ENCODE assay signal across 8 cellular contexts in genomic region chr9:470041-470781, GRCh38. TPM values are rescaled to one million over a fixed set of nuclear protein-coding genes. Genes with fewer than 3 reads are reported as not detected.
DNase-seq lines count a peak whose midpoint lies in the region; ATAC-seq, FAIRE-seq and TF ChIP-seq lines count a peak whose summit lies in the region.

No MANE protein-coding gene starts in this region.

- H4K20me1 ChIP-seq in HepG2 (ENCODE audit: insufficient read depth, low read length), result no peaks in the 10 kb centered on the region

- DNase-seq in BE2C (peak; percentile 77), GM19239 (ENCODE audit: insufficient read length, low spot score) (peak; percentile 61), NCI-H510A treated with DMSO at 0.1 percent for 48 hours (lab: John Stamatoyannopoulos, UW) (peak; percentile 62), HepG2 (ENCODE audit: low spot score) (peak; percentile 81)
- peak; percentile 92 for DNase-seq in activated CD4-positive, alpha-beta T cell treated with anti-CD3 and anti-CD28 coated beads, Interleukin-2, amount 10 ng/mL, durations not matched to agents 7 days and 5 days
- DNase-seq in stimulated activated CD4-positive, alpha-beta T cell treated with anti-CD3 and anti-CD28 coated beads, Interleukin-2, amount 100 ng/mL, for 48 hours, result peak; percentile 77 to 88

- POLR2A ChIA-PET in activated CD4-positive, alpha-beta T cell treated with anti-CD3 and anti-CD28 coated beads, Interleukin-2, amount 10 ng/mL, durations not matched to agents 7 days and 5 days (lab: Charles Lee), result interaction anchor here (0.6 to 0.8 kb wide), 2 partner anchors 11 to 299 kb away, joined by 3 to 5 read pairs; no protein-coding TSS in a partner anchor
- POLR2A ChIA-PET in HepG2 (lab: Yijun Ruan, JAX), result no interaction called here

- no peak for TF ChIP-seq RAD21 in HepG2 (CRISPR knock-in tag; IDR thresholded peaks at IDR 0.05)

- intact Hi-C loops in dendritic cell treated with granulocyte-macrophage colony-stimulating factor and Interleukin-4, amounts not matched to agents 40 ng/mL and 50 ng/mL, for 4 days (cut with micrococcal nuclease), result no loop called here
- intact Hi-C loops in HepG2 (cut with micrococcal nuclease; ENCODE audit: unreplicated experiment), result no loop called here

- peak overlapping the region; percentile 45 for H3K27ac ChIP-seq in HepG2 (ENCODE audit: extremely low read length, insufficient read depth, low read length)

- H3K4me1 ChIP-seq in BE2C (no peaks in the 10 kb centered on the region), HepG2 (ENCODE audit: insufficient read depth, low read length) (peaks cover 28% of the 10 kb centered on the region)

- TF ChIP-seq EP300 in HepG2 (IDR thresholded peaks at IDR 0.05; ENCODE audit: low read depth in 2 of 2, low read length in 2 of 2) (no peak), HepG2 (CRISPR knock-in tag; IDR thresholded peaks at IDR 0.05; ENCODE audit: borderline replicate concordance) (0 out of 2 replicates have a peak, but pooled peaks have one; percentile 22)

- peak; percentile 98 for FAIRE-seq in GM19239 (lab: Jason Lieb, UNC)
- peak; percentile 78 for FAIRE-seq in HepG2 (lab: Jason Lieb, UNC)

- peak in 1 of 2 experiments; percentile 91; a peak in 2 of 4 replicates for TF ChIP-seq POLR2A in HepG2 (IDR thresholded peaks at IDR 0.05; ENCODE audit: insufficient read depth in 1 of 2, low read depth in 2 of 2, low read length in 2 of 2)

- H3K27me3 ChIP-seq in BE2C (peaks cover 3% of the 10 kb centered on the region; the same call in 1 of the 2 replicates), HepG2 (ENCODE audit: control insufficient read depth in 1 of 2, insufficient read depth in 2 of 2, low read length in 2 of 2) (no peaks in the 10 kb centered on the region)

- peak; percentile 93 for ATAC-seq in HG03442 (IDR thresholded peaks at IDR 0.05; ENCODE audit: unreplicated experiment)
- peak; percentile 95 for ATAC-seq in HepG2

- H3K36me3 Mint-ChIP-seq in activated CD4-positive, alpha-beta T cell treated with anti-CD3 and anti-CD28 coated beads, Interleukin-2, amount 10 ng/mL, durations not matched to agents 7 days and 5 days (ENCODE audit: low read depth), result peaks cover 13% of the 10 kb centered on the region
- peaks cover 16% of the 10 kb centered on the region for H3K36me3 Mint-ChIP-seq in dendritic cell treated with granulocyte-macrophage colony-stimulating factor and Interleukin-4, amounts not matched to agents 40 ng/mL and 50 ng/mL, for 4 days (ENCODE audit: low read depth)

- H3K27ac Mint-ChIP-seq in activated CD4-positive, alpha-beta T cell treated with anti-CD3 and anti-CD28 coated beads, Interleukin-2, amount 10 ng/mL, durations not matched to agents 7 days and 5 days, result peak overlapping the region; percentile 92
- peak overlapping the region; percentile 70 for H3K27ac Mint-ChIP-seq in dendritic cell treated with granulocyte-macrophage colony-stimulating factor and Interleukin-4, amounts not matched to agents 40 ng/mL and 50 ng/mL, for 4 days

- no peaks in the 10 kb centered on the region for H3K79me2 ChIP-seq in HepG2 (ENCODE audit: insufficient read depth, low read length)

- no peaks in the 10 kb centered on the region for H3K9me3 ChIP-seq in BE2C
- no peaks in the 10 kb centered on the region for H3K9me3 ChIP-seq in HepG2 (ENCODE audit: low read length)

- H3K9ac ChIP-seq in HepG2 (ENCODE audit: insufficient read depth, low read depth, low read length), result peak overlapping the region; percentile 72

- TF ChIP-seq CTCF in BE2C (IDR thresholded peaks at IDR 0.05; ENCODE audit: low read depth, low read length) (no peak), HepG2 (CRISPR knock-in tag; IDR thresholded peaks at IDR 0.05) (no peak)

- H3K36me3 ChIP-seq in BE2C, result no peaks in the 10 kb centered on the region
- no peaks in the 10 kb centered on the region for H3K36me3 ChIP-seq in HepG2 (replicated peaks in 1 of 2; ENCODE audit: control insufficient read depth in 1 of 2, insufficient read depth in 2 of 2, low read length in 2 of 2)

- no peaks in the 10 kb centered on the region for H3K27me3 Mint-ChIP-seq in activated CD4-positive, alpha-beta T cell treated with anti-CD3 and anti-CD28 coated beads, Interleukin-2, amount 10 ng/mL, durations not matched to agents 7 days and 5 days
- H3K27me3 Mint-ChIP-seq in dendritic cell treated with granulocyte-macrophage colony-stimulating factor and Interleukin-4, amounts not matched to agents 40 ng/mL and 50 ng/mL, for 4 days, result no peaks in the 10 kb centered on the region

- H2AFZ ChIP-seq in HepG2 (ENCODE audit: low read length), result peak overlapping the region; percentile 96

- TSS peak; percentile 89 for BruUV-seq in HepG2 (replicated peaks; lab: Mats Ljungman, UMichigan)

- H3K4me2 ChIP-seq in HepG2 (ENCODE audit: low read depth, low read length), result peak overlapping the region; percentile 99

- peak overlapping the region; percentile 76 for H3K4me3 ChIP-seq in BE2C (ENCODE audit: low read depth, low read length)
- H3K4me3 ChIP-seq in HepG2 (replicated peaks in 1 of 3; ENCODE audit: insufficient read depth in 1 of 3, low read depth in 2 of 3, low read length in 3 of 3), result peak overlapping the region; percentile 68 to 78 (median 68)

- CTCF ChIA-PET in activated CD4-positive, alpha-beta T cell treated with anti-CD3 and anti-CD28 coated beads, Interleukin-2, amount 10 ng/mL, durations not matched to agents 7 days and 5 days (lab: Charles Lee), result interaction anchor here (1.2 to 1.5 kb wide), 2 partner anchors 39 to 287 kb away, joined by 3 to 4 read pairs; no protein-coding TSS in a partner anchor
- CTCF ChIA-PET in HepG2 (lab: Yijun Ruan, JAX; ENCODE audit: low intra/inter-chr PET ratio, low total read pairs), result no interaction called here

- H3K4me3 Mint-ChIP-seq in activated CD4-positive, alpha-beta T cell treated with anti-CD3 and anti-CD28 coated beads, Interleukin-2, amount 10 ng/mL, durations not matched to agents 7 days and 5 days, result peak overlapping the region; percentile 91
- H3K4me3 Mint-ChIP-seq in dendritic cell treated with granulocyte-macrophage colony-stimulating factor and Interleukin-4, amounts not matched to agents 40 ng/mL and 50 ng/mL, for 4 days, result peak overlapping the region; percentile 81

- WGBS in HepG2 (ENCODE audit: low lambda C conversion rate), result 4% methylated on average over 33 of the region's 38 CpGs

- in situ Hi-C loops in HepG2 (cut with HindIII; ENCODE audit: extremely low pct_ligation_motif_present, low pct_unique_long_range_greater_than_20kb), result no loop called here

- H3K4me1 Mint-ChIP-seq in activated CD4-positive, alpha-beta T cell treated with anti-CD3 and anti-CD28 coated beads, Interleukin-2, amount 10 ng/mL, durations not matched to agents 7 days and 5 days, result peaks cover 33% of the 10 kb centered on the region
- peaks cover 31% of the 10 kb centered on the region for H3K4me1 Mint-ChIP-seq in dendritic cell treated with granulocyte-macrophage colony-stimulating factor and Interleukin-4, amounts not matched to agents 40 ng/mL and 50 ng/mL, for 4 days (ENCODE audit: low read depth)

- no peaks in the 10 kb centered on the region for H3K9me3 Mint-ChIP-seq in activated CD4-positive, alpha-beta T cell treated with anti-CD3 and anti-CD28 coated beads, Interleukin-2, amount 10 ng/mL, durations not matched to agents 7 days and 5 days
- no peaks in the 10 kb centered on the region for H3K9me3 Mint-ChIP-seq in dendritic cell treated with granulocyte-macrophage colony-stimulating factor and Interleukin-4, amounts not matched to agents 40 ng/mL and 50 ng/mL, for 4 days

TF ChIP-seq in HepG2, 621 proteins besides CTCF, POLR2A, EP300 and RAD21 (continues in another document):
- TF ChIP-seq CENPT (CRISPR knock-in tag; IDR thresholded peaks at IDR 0.05; ENCODE audit: low read depth), result no peak
- no peak for TF ChIP-seq E2F1 (CRISPR knock-in tag; IDR thresholded peaks at IDR 0.05)
- no peak for TF ChIP-seq ZNF256 (CRISPR knock-in tag; conservative IDR thresholded peaks at IDR 0.05)
- TF ChIP-seq MIER2 (CRISPR knock-in tag; IDR thresholded peaks at IDR 0.05), result no peak

RNA-seq across cellular contexts. Expression of gene KANK1, which starts 34.3 kb away (rescaled TPM):
- 0.12 TPM for polyA plus RNA-seq in BE2C (2012; ENCODE audit: insufficient read depth, insufficient read length, low read depth)
- 1 to 10 TPM; 2.2 to 2.4 TPM for total RNA-seq in activated CD4-positive, alpha-beta T cell treated with anti-CD3 and anti-CD28 coated beads, Interleukin-2, amount 10 ng/mL, durations not matched to agents 7 days and 5 days
- total RNA-seq in HepG2 (2016; rRNA removed; fragmentation: Illumina TruSeq; extraction: Trizol), result 67.0 and 70.0 TPM in 2 replicates
- 13.0 and 13.6 TPM in 2 replicates for total RNA-seq in HepG2 (2016; cell fraction: cytosol; rRNA removed; fragmentation: Illumina TruSeq; extraction: Trizol; ENCODE audit: low read depth)
- total RNA-seq in HepG2 (2016; cell fraction: insoluble cytoplasmic fraction; rRNA removed; fragmentation: Illumina TruSeq; extraction: Trizol), result 62.1 and 68.7 TPM in 2 replicates
- 26.5 and 27.0 TPM in 2 replicates for total RNA-seq in HepG2 (2016; cell fraction: membrane; rRNA removed; fragmentation: Illumina TruSeq; extraction: Trizol)
- 68.6 and 77.4 TPM in 2 replicates for total RNA-seq in HepG2 (2016; cell fraction: nucleus; rRNA removed; fragmentation: Illumina TruSeq; extraction: Trizol)
- polyA plus RNA-seq in HepG2 (2011; rRNA removed), result 214 and 235 TPM in 2 replicates
- polyA plus RNA-seq in HepG2 (2011; cell fraction: cytosol; rRNA removed), result 176 and 202 TPM in 2 replicates
- polyA plus RNA-seq in HepG2 (2011; cell fraction: nucleus; rRNA removed), result 210 and 216 TPM in 2 replicates
- polyA plus RNA-seq in HepG2 (2012), result 137 and 141 TPM in 2 replicates
- polyA plus RNA-seq in HepG2 (2016; cell fraction: cytosol; fragmentation: Illumina TruSeq; extraction: Trizol; ENCODE audit: low read depth), result 3.8 and 5.1 TPM in 2 replicates
- polyA plus RNA-seq in HepG2 (2016; cell fraction: insoluble cytoplasmic fraction; fragmentation: Illumina TruSeq; extraction: Trizol; ENCODE audit: low read depth), result 56.4 and 60.9 TPM in 2 replicates
- polyA plus RNA-seq in HepG2 (2016; cell fraction: membrane; fragmentation: Illumina TruSeq; extraction: Trizol; ENCODE audit: low read depth), result 12.3 and 13.0 TPM in 2 replicates
- polyA plus RNA-seq in HepG2 (2016; cell fraction: nucleus; fragmentation: Illumina TruSeq; extraction: Trizol; ENCODE audit: insufficient read depth, low read depth), result 95.8 and 106 TPM in 2 replicates
- polyA minus RNA-seq in HepG2 (2011; rRNA and poly(A)+ RNA removed; ENCODE audit: low replicate concordance), result 14.6 and 459 TPM in 2 replicates
- polyA minus RNA-seq in HepG2 (2011; cell fraction: cytosol; rRNA and poly(A)+ RNA removed), result 141 and 150 TPM in 2 replicates
- 189 and 226 TPM in 2 replicates for polyA minus RNA-seq in HepG2 (2011; cell fraction: nucleus; rRNA and poly(A)+ RNA removed)

Comparison
In these comparisons a context has a peak if more than half of its experiments do, and no peak if none do; other contexts are left out.
1. Peak in every context shown above with its lines: DNase-seq, ATAC-seq, H3K4me3 ChIP-seq and H3K27ac ChIP-seq.
2. RNA of gene KANK1, which starts 34.3 kb away (total RNA-seq): 13.0 to 77.4 TPM in HepG2; 2.2 to 2.4 TPM in activated CD4-positive, alpha-beta T cell treated with anti-CD3 and anti-CD28 coated beads, Interleukin-2, amount 10 ng/mL, durations not matched to agents 7 days and 5 days; every median in the first group is over 4 times any median in the second.